ENCODE assay signal across 20 cellular contexts in genomic region chr12:106081606-106082005, GRCh38. TPM values are rescaled to one million over a fixed set of nuclear protein-coding genes. Genes with fewer than 3 reads are reported as not detected.
DNase-seq lines count a peak whose midpoint lies in the region; ATAC-seq and TF ChIP-seq lines count a peak whose summit lies in the region.
"Had no signal": no experiment of that assay in that cellular context is flagged by ENCODE, and none has a peak within 500 bp of the region (broad histone marks: within the 10 kb centered on the region; RNA-seq: fewer than 3 reads in every experiment).

No MANE protein-coding gene starts in this region.

- peaks cover 0 to 80% (median 42%) of the 10 kb centered on the region in 9 donors for H3K36me3 ChIP-seq in heart left ventricle
- peaks cover 9 to 18% of the 10 kb centered on the region in 2 donors for H3K36me3 ChIP-seq in ascending aorta
- H3K36me3 ChIP-seq: Peyer's patch had no signal

- no peak for TF ChIP-seq POLR2A in heart left ventricle (IDR thresholded peaks at IDR 0.05)

- H3K4me3 ChIP-seq in heart left ventricle (no peak overlapping the region), ascending aorta (no peak overlapping the region)
- H3K4me3 ChIP-seq: hepatocyte, mucosa of descending colon, Peyer's patch had no signal

- DNase-seq in heart left ventricle (no peak), Right ventricle myocardium superior (no peak), ascending aorta (ENCODE audit: low spot score in 2 of 2) (peak in 1 of 2 donors; percentile 54), kidney tubule cell (ENCODE audit: low spot score) (peak; percentile 40), activated T-cell treated with anti-CD3 and anti-CD28 coated beads for 4 hours (no peak)
- DNase-seq in activated CD4-positive, alpha-beta T cell treated with anti-CD3 and anti-CD28 coated beads for 1 hour, result no peak
- no peak for DNase-seq in activated CD4-positive, alpha-beta T cell treated with anti-CD3 and anti-CD28 coated beads for 4 hours
- DNase-seq: activated gamma-delta T cell treated with Interleukin-2 at 50 U/mL for 16 hours; aorta; CD4-positive, CD25-positive, alpha-beta regulatory T cell; DND-41; kidney; mucosa of descending colon; NCI-H2081 treated with DMSO at 0.1 percent for 48 hours; NCI-H774; Peyer's patch had no signal

- H3K9me3 ChIP-seq in heart left ventricle (no peaks in the 10 kb centered on the region), ascending aorta (no peaks in the 10 kb centered on the region)
- H3K9me3 ChIP-seq: mucosa of descending colon, Peyer's patch had no signal

- TF ChIP-seq CTCF in heart left ventricle (IDR thresholded peaks at IDR 0.05) (no peak), ascending aorta (IDR thresholded peaks at IDR 0.05) (no peak)

- H3K4me1 ChIP-seq in heart left ventricle (peaks cover 7 to 81% (median 58%) of the 10 kb centered on the region in 12 donors), ascending aorta (peaks cover 8 to 64% of the 10 kb centered on the region in 2 donors)
- H3K4me1 ChIP-seq: Peyer's patch had no signal

- intact Hi-C loops in heart left ventricle (cut with DNase I), result loop anchor here in 2 of 10 donors (5.0 kb wide), 2 partner anchors 36 to 56 kb away; partner anchors contain the start of gene NUAK1 (in 1 of the 2)
- intact Hi-C loops in Right ventricle myocardium superior (cut with DNase I), result loop anchor here (10.0 kb wide), 1 partner anchor 53 kb away; the partner anchor contains the start of gene NUAK1
- intact Hi-C loops in ascending aorta (cut with DNase I), result no loop called here

- ATAC-seq in heart left ventricle (no peak), Right ventricle myocardium superior (ENCODE audit: poor library complexity) (no peak)
- ATAC-seq: esophagus mucosa; mucosa of descending colon; stimulated activated effector memory CD8-positive, alpha-beta T cell treated with anti-CD3 and anti-CD28 coated beads, Interleukin-12 subunit alpha, Interleukin-12 subunit beta, amount 100 ng/mL, for 72 hours had no signal

- H3K27ac ChIP-seq in heart left ventricle (peak overlapping the region in 11 of 12 donors; percentile 24 to 92 (median 75)), ascending aorta (peak overlapping the region; percentile 88 to 92), temporal lobe (ENCODE audit: low read depth, low read length) (peak overlapping the region; percentile 90)
- H3K27ac ChIP-seq: hepatocyte, Peyer's patch had no signal

- no peaks in the 10 kb centered on the region for H3K27me3 ChIP-seq in heart left ventricle
- H3K27me3 ChIP-seq in ascending aorta, result no peaks in the 10 kb centered on the region
- H3K27me3 ChIP-seq: hepatocyte, Peyer's patch had no signal

RNA-seq across cellular contexts. Expression of gene NUAK1, which starts 57.1 kb away (rescaled TPM):
- total RNA-seq in heart left ventricle (10 to 100 TPM; 34.7 to 50.7 (median 39.8) TPM), Right ventricle myocardium superior (33.6 TPM), ascending aorta (29.7 TPM), temporal lobe (35.2 TPM)
- 10 to 100 TPM; 10.5 to 21.5 TPM for polyA plus RNA-seq in heart left ventricle
- total RNA-seq: CD4-positive, CD25-positive, alpha-beta regulatory T cell had no signal
- polyA plus RNA-seq: CD4-positive, CD25-positive, alpha-beta regulatory T cell had no signal
